Comparison of ENCODE assay signal across 19 cellular contexts in the genomic region with DNA sequence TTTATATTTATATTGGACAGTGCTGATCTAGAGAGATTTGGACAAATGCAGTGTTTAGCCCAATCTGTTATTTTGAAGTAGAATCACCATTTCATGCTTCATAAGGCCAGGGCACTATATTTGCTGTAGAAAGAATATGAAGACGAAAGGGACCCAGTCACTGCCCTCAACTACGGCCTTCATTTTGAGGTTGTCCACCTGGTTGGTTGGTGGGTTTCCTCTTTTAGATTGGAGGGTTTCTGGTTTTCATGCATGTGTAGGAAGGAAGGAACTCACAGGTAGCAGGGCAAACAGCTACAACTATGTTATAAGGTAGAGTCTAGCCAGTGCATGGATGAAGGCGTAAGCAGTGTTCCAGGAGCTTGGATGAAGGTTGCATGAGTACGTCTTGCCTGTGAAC. TPM values are rescaled to one million over a fixed set of nuclear protein-coding genes. Genes with fewer than 3 reads are reported as not detected.
A peak's percentile ranks its signal among the peaks of the same experiment; 100 is the strongest.
DNase-seq lines count a peak whose midpoint lies in the region; ATAC-seq and TF ChIP-seq lines count a peak whose summit lies in the region.
"Had no signal": no experiment of that assay in that cellular context is flagged by ENCODE, and none has a peak within 500 bp of the region (broad histone marks: within the 10 kb centered on the region; RNA-seq: fewer than 3 reads in every experiment).

No MANE protein-coding gene starts in this region.

- POLR2A ChIA-PET in Caco-2 (lab: Charles Lee): no interaction called here

- no peaks in the 10 kb centered on the region for H3K9me2 ChIP-seq in SU-DHL-6 (replicated peaks; ENCODE audit: insufficient read depth, low read length)

- no peak overlapping the region for H2AFZ ChIP-seq in SU-DHL-6 (ENCODE audit: low read depth, low read length, severe bottlenecking)

- no peaks in the 10 kb centered on the region for H3K27me3 Mint-ChIP-seq in activated naive CD4-positive, alpha-beta T cell treated with anti-CD3 and anti-CD28 coated beads, Interleukin-2, amount 50 U/mL, for 24 hours
- H3K27me3 Mint-ChIP-seq in Caco-2 (ENCODE audit: insufficient read depth, unreplicated experiment): no peaks in the 10 kb centered on the region
- H3K27me3 Mint-ChIP-seq: CD4-positive, alpha-beta T cell had no signal

- H3K27ac ChIP-seq in SU-DHL-6 (ENCODE audit: low read depth, low read length) (peak overlapping the region; percentile 99), aorta (ENCODE audit: low read depth in 1 of 2, low read length in 2 of 2) (no peak overlapping the region)
- H3K27ac ChIP-seq: RWPE1, SJCRH30 had no signal

- H3K36me3 ChIP-seq in Caco-2 (ENCODE audit: control insufficient read depth, insufficient read depth, low read length) (peaks cover 6% of the 10 kb centered on the region), SU-DHL-6 (ENCODE audit: low read length) (0 out of 2 replicates have a peak, but pooled peaks cover 4% of the 10 kb centered on the region), aorta (ENCODE audit: control insufficient read depth in 1 of 2, insufficient read depth in 2 of 2, low read length in 1 of 2) (no peaks in the 10 kb centered on the region)

- H3K27ac Mint-ChIP-seq in activated naive CD4-positive, alpha-beta T cell treated with anti-CD3 and anti-CD28 coated beads, Interleukin-2, amount 50 U/mL, for 24 hours: peak overlapping the region; percentile 17
- peak overlapping the region in 1 of 2 donors; percentile 90 for H3K27ac Mint-ChIP-seq in activated naive CD4-positive, alpha-beta T cell treated with anti-CD3 and anti-CD28 coated beads, Interleukin-2, amount 50 U/mL, for 72 hours
- H3K27ac Mint-ChIP-seq in Caco-2 (ENCODE audit: unreplicated experiment): peak overlapping the region; percentile 26
- H3K27ac Mint-ChIP-seq: CD4-positive, alpha-beta T cell had no signal

- TF ChIP-seq CTCF in Caco-2 (IDR thresholded peaks at IDR 0.05; ENCODE audit: insufficient read depth in 1 of 2, low read depth in 1 of 2, low read length in 1 of 2, severe bottlenecking in 1 of 2, unreplicated experiment in 1 of 2) (no peak), SU-DHL-6 (IDR thresholded peaks at IDR 0.05; ENCODE audit: insufficient read depth, low read length, poor library complexity, severe bottlenecking) (no peak)

- peak overlapping the region; percentile 47 for H3K4me3 Mint-ChIP-seq in activated naive CD4-positive, alpha-beta T cell treated with anti-CD3 and anti-CD28 coated beads, Interleukin-2, amount 50 U/mL, for 24 hours
- H3K4me3 Mint-ChIP-seq in Caco-2 (ENCODE audit: unreplicated experiment): no peak overlapping the region
- H3K4me3 Mint-ChIP-seq: CD4-positive, alpha-beta T cell had no signal

- H3K9me3 Mint-ChIP-seq in activated naive CD4-positive, alpha-beta T cell treated with anti-CD3 and anti-CD28 coated beads, Interleukin-2, amount 50 U/mL, for 24 hours: no peaks in the 10 kb centered on the region
- H3K9me3 Mint-ChIP-seq in activated naive CD4-positive, alpha-beta T cell treated with anti-CD3 and anti-CD28 coated beads, Interleukin-2, amount 50 U/mL, for 72 hours: no peaks in the 10 kb centered on the region
- no peaks in the 10 kb centered on the region for H3K9me3 Mint-ChIP-seq in Caco-2 (ENCODE audit: unreplicated experiment)
- H3K9me3 Mint-ChIP-seq: CD4-positive, alpha-beta T cell had no signal

- DNase-seq in activated naive CD4-positive, alpha-beta T cell treated with anti-CD3 and anti-CD28 coated beads, Interleukin-2, amount 50 U/mL, for 72 hours (ENCODE audit: low spot score in 2 of 2): no peak
- DNase-seq in Caco-2 (no peak), aorta (no peak), erythroblast (lab: John Stamatoyannopoulos, UW) (no peak)
- DNase-seq: CD4-positive, alpha-beta T cell; DMS79; HCEC 1CT; KBM-7; NCI-H1436; NCI-H2029; NCI-H2171; NCI-H446; NK-92 treated with Interleukin-12 subunit alpha and Interleukin-12 subunit beta, amount 100 ng/mL, for 24 hours; PC-3; SJCRH30 had no signal

- WGBS in aorta, 2 donors: 97% methylated on average over 4 of the region's 4 CpGs

- H3K9ac ChIP-seq in SU-DHL-6 (ENCODE audit: low read length): peak overlapping the region; percentile 54

- H3K4me3 ChIP-seq in Caco-2 (ENCODE audit: low read depth, low read length) (no peak overlapping the region), SU-DHL-6 (ENCODE audit: insufficient read depth, low read length, poor library complexity, severe bottlenecking) (no peak overlapping the region), aorta (ENCODE audit: low read length in 2 of 2) (no peak overlapping the region)
- H3K4me3 ChIP-seq: SJCRH30 had no signal

- H3K4me1 ChIP-seq in Caco-2 (peaks cover 37% of the 10 kb centered on the region), aorta (ENCODE audit: control insufficient read depth in 1 of 2, insufficient read depth in 2 of 2, low read length in 2 of 2) (peaks cover 0 to 6% of the 10 kb centered on the region in 2 donors)
- H3K4me1 ChIP-seq: SJCRH30 had no signal

- H3K79me2 ChIP-seq in SU-DHL-6 (ENCODE audit: insufficient read depth, low read length): peaks cover 56% of the 10 kb centered on the region

- intact Hi-C loops in Caco-2 (cut with micrococcal nuclease; ENCODE audit: unreplicated experiment) (no loop called here), aorta (cut with DNase I) (no loop called here)

- no peak for TF ChIP-seq POLR2A in erythroblast (IDR thresholded peaks at IDR 0.05; ENCODE audit: low read length)

- no TSS peak for BruUV-seq in Caco-2 (replicated peaks; lab: Mats Ljungman, UMichigan)

- peaks cover 32% of the 10 kb centered on the region for H3K36me3 Mint-ChIP-seq in activated naive CD4-positive, alpha-beta T cell treated with anti-CD3 and anti-CD28 coated beads, Interleukin-2, amount 50 U/mL, for 24 hours
- peaks cover 26 to 76% of the 10 kb centered on the region in 2 donors for H3K36me3 Mint-ChIP-seq in activated naive CD4-positive, alpha-beta T cell treated with anti-CD3 and anti-CD28 coated beads, Interleukin-2, amount 50 U/mL, for 72 hours
- H3K36me3 Mint-ChIP-seq in Caco-2 (ENCODE audit: insufficient read depth, unreplicated experiment): peaks cover 95% of the 10 kb centered on the region

- H3F3A ChIP-seq in SU-DHL-6 (ENCODE audit: insufficient read depth): peaks cover 83% of the 10 kb centered on the region

- peak overlapping the region; percentile 89 for H3K4me2 ChIP-seq in SU-DHL-6 (ENCODE audit: low read depth, low read length, poor library complexity, severe bottlenecking)

- H3K27me3 ChIP-seq in Caco-2 (replicated peaks; ENCODE audit: control insufficient read depth, insufficient read depth, low read length): no peaks in the 10 kb centered on the region
- H3K27me3 ChIP-seq in SU-DHL-6 (ENCODE audit: low read length): no peaks in the 10 kb centered on the region
- no peaks in the 10 kb centered on the region for H3K27me3 ChIP-seq in aorta (ENCODE audit: control insufficient read depth in 1 of 2, insufficient read depth in 2 of 2, low read length in 1 of 2)
- H3K27me3 ChIP-seq: SJCRH30 had no signal

- CTCF ChIA-PET in Caco-2 (lab: Charles Lee): interaction anchor here (0.9 kb wide), 1 partner anchor 20 kb away, joined by 3 read pairs; no protein-coding TSS in a partner anchor

- peaks cover 74% of the 10 kb centered on the region for H3K4me1 Mint-ChIP-seq in activated naive CD4-positive, alpha-beta T cell treated with anti-CD3 and anti-CD28 coated beads, Interleukin-2, amount 50 U/mL, for 24 hours
- H3K4me1 Mint-ChIP-seq in Caco-2 (ENCODE audit: low read depth, unreplicated experiment): peaks cover 48% of the 10 kb centered on the region

- no peak for ATAC-seq in activated naive CD4-positive, alpha-beta T cell treated with anti-CD3 and anti-CD28 coated beads, Interleukin-2, amount 50 U/mL, for 72 hours
- ATAC-seq in HG02571 (IDR thresholded peaks at IDR 0.05; ENCODE audit: unreplicated experiment) (no peak), aorta (ENCODE audit: low FRiP score) (no peak)
- ATAC-seq: PC-3 had no signal

- no peaks in the 10 kb centered on the region for H4K20me1 ChIP-seq in SU-DHL-6 (ENCODE audit: low read depth, low read length)

- H3K9me3 ChIP-seq in Caco-2 (no peaks in the 10 kb centered on the region), SU-DHL-6 (ENCODE audit: insufficient read depth, low read length) (no peaks in the 10 kb centered on the region), aorta (ENCODE audit: control insufficient read depth, low read length) (no peaks in the 10 kb centered on the region)
- H3K9me3 ChIP-seq: SJCRH30 had no signal

RNA-seq across cellular contexts. Expression of a gene that starts 56.3 kb away (rescaled TPM):
- 10 to 100 TPM; 52.1 to 95.4 TPM for total RNA-seq in activated naive CD4-positive, alpha-beta T cell treated with anti-CD3 and anti-CD28 coated beads, Interleukin-2, amount 50 U/mL, for 72 hours
- total RNA-seq in Caco-2 (2022): 168 and 169 TPM in 2 replicates
- 100 to 1,000 TPM in 1 of 2 donors, 10 to 100 TPM in 1; 66.2 to 143 TPM for total RNA-seq in aorta
- polyA plus RNA-seq in aorta: 10 to 100 TPM in 1 of 2 donors, 1 to 10 TPM in 1; 7.8 to 33.2 TPM
